Comparison of ENCODE assay signal across 31 cellular contexts in genomic region chr7:97377713-97378112, GRCh38.
"Had no signal": no experiment of that assay in that cellular context is flagged by ENCODE, and none has a peak within 500 bp of the region (broad histone marks: within the 10 kb centered on the region; RNA-seq: fewer than 3 reads in every experiment).

No MANE protein-coding gene starts in this region.

- ATAC-seq: natural killer cell; psoas muscle; right cardiac atrium; sciatic nerve; stimulated activated memory B cell treated with anti-CD40 and anti-IgM and Interleukin-4, amounts not matched to agents 10 μg/mL and 1 μg/mL and 100 μg/mL, for 72 hours; stimulated activated naive CD8-positive, alpha-beta T cell treated with anti-CD3 and anti-CD28 coated beads, Interleukin-15, amount 100 ng/mL, for 72 hours; stimulated activated naive CD8-positive, alpha-beta T cell treated with anti-CD3 and anti-CD28 coated beads, Interleukin-15, Interleukin-2, amounts not matched to agents 100 U/mL and 50 U/mL, for 24 hours; upper lobe of right lung had no signal

- H3K27me3 Mint-ChIP-seq: progenitor cell of endocrine pancreas; stimulated activated memory B cell treated with anti-CD40 and anti-IgM and Interleukin-4, amounts not matched to agents 10 μg/mL and 1 μg/mL and 100 μg/mL, for 72 hours; stimulated activated naive CD8-positive, alpha-beta T cell treated with anti-CD3 and anti-CD28 coated beads, Interleukin-15, amount 100 ng/mL, for 72 hours had no signal

- H3K36me3 ChIP-seq: neural progenitor cell, ovary, spleen, suprapubic skin, tibial artery, transverse colon, upper lobe of right lung, uterus had no signal

- H3K9me3 Mint-ChIP-seq: neural progenitor cell; stimulated activated memory B cell treated with anti-CD40 and anti-IgM and Interleukin-4, amounts not matched to agents 10 μg/mL and 1 μg/mL and 100 μg/mL, for 72 hours; stimulated activated naive CD8-positive, alpha-beta T cell treated with anti-CD3 and anti-CD28 coated beads, Interleukin-15, amount 100 ng/mL, for 72 hours had no signal

- H3K9ac ChIP-seq: neural progenitor cell, parathyroid adenoma had no signal

- H3K9me3 ChIP-seq: ovary, psoas muscle, spleen, suprapubic skin, testis, tibial artery, transverse colon, upper lobe of right lung, uterus had no signal

- H3K4me1 ChIP-seq: parathyroid adenoma, psoas muscle, spleen, suprapubic skin, testis, tibial artery, transverse colon, upper lobe of right lung, uterus had no signal

- DNase-seq: natural killer cell; occipital lobe; ovary; posterior cingulate gyrus; psoas muscle; right cardiac atrium; spleen; stimulated activated CD4-positive, alpha-beta T cell treated with anti-CD3 and anti-CD28 coated beads, Interleukin-12 subunit alpha, Interleukin-12 subunit beta, amount 100 ng/mL, for 4 hours; stimulated activated CD4-positive, alpha-beta T cell treated with anti-CD3 and anti-CD28 coated beads, Interleukin-1b, Interleukin-23, amount 100 ng/mL, for 48 hours; stimulated activated CD4-positive, alpha-beta T cell treated with anti-CD3 and anti-CD28 coated beads, Interleukin-4, amount 100 ng/mL, for 1 hour; stimulated activated CD4-positive, alpha-beta T cell treated with anti-CD3 and anti-CD28 coated beads, Interleukin-4, amount 100 ng/mL, for 4 hours; stimulated activated CD8-positive, alpha-beta memory T cell treated with anti-CD3 and anti-CD28 coated beads, Interleukin-4, amount 100 ng/mL, for 48 hours; stimulated activated naive CD4-positive, alpha-beta T cell; stimulated activated naive CD8-positive, alpha-beta T cell treated with anti-CD3 and anti-CD28 coated beads, Interleukin-15, amount 100 ng/mL, for 72 hours; stimulated activated naive CD8-positive, alpha-beta T cell treated with anti-CD3 and anti-CD28 coated beads, Interleukin-15, Interleukin-2, amounts not matched to agents 100 U/mL and 50 U/mL, for 24 hours; substantia nigra; testis; tibial artery; transverse colon; upper lobe of right lung; uterus had no signal

- H2AFZ ChIP-seq: neural progenitor cell, parathyroid adenoma had no signal

- H3K36me3 Mint-ChIP-seq: natural killer cell; neural progenitor cell; stimulated activated memory B cell treated with anti-CD40 and anti-IgM and Interleukin-4, amounts not matched to agents 10 μg/mL and 1 μg/mL and 100 μg/mL, for 72 hours; type B pancreatic cell had no signal

- H3K27ac Mint-ChIP-seq: natural killer cell; nephron; neural progenitor cell; progenitor cell of endocrine pancreas; stimulated activated memory B cell treated with anti-CD40 and anti-IgM and Interleukin-4, amounts not matched to agents 10 μg/mL and 1 μg/mL and 100 μg/mL, for 72 hours; stimulated activated naive CD8-positive, alpha-beta T cell treated with anti-CD3 and anti-CD28 coated beads, Interleukin-15, amount 100 ng/mL, for 72 hours; type B pancreatic cell had no signal

- H3K4me3 ChIP-seq: neural progenitor cell, ovary, psoas muscle, skin epidermis, smooth muscle cell, spleen, suprapubic skin, testis, tibial artery, transverse colon, upper lobe of right lung, uterus had no signal

- H3K4me2 ChIP-seq: neural progenitor cell, smooth muscle cell had no signal

- H3K4me1 Mint-ChIP-seq: natural killer cell; stimulated activated memory B cell treated with anti-CD40 and anti-IgM and Interleukin-4, amounts not matched to agents 10 μg/mL and 1 μg/mL and 100 μg/mL, for 72 hours; stimulated activated naive CD8-positive, alpha-beta T cell treated with anti-CD3 and anti-CD28 coated beads, Interleukin-15, amount 100 ng/mL, for 72 hours had no signal

- H3K4me3 Mint-ChIP-seq: natural killer cell; nephron; neural progenitor cell; stimulated activated memory B cell treated with anti-CD40 and anti-IgM and Interleukin-4, amounts not matched to agents 10 μg/mL and 1 μg/mL and 100 μg/mL, for 72 hours; stimulated activated naive CD8-positive, alpha-beta T cell treated with anti-CD3 and anti-CD28 coated beads, Interleukin-15, amount 100 ng/mL, for 72 hours; type B pancreatic cell had no signal

- H3K79me2 ChIP-seq: parathyroid adenoma had no signal

- H3K27ac ChIP-seq: neural progenitor cell, ovary, parathyroid adenoma, psoas muscle, skin epidermis, spleen, suprapubic skin, testis, tibial artery, transverse colon, upper lobe of right lung, uterus had no signal

- H3K27me3 ChIP-seq: neural progenitor cell, ovary, spleen, suprapubic skin, testis, tibial artery, transverse colon, upper lobe of right lung, uterus had no signal
